ENCODE assay signal across 1 cellular context in the genomic region with DNA sequence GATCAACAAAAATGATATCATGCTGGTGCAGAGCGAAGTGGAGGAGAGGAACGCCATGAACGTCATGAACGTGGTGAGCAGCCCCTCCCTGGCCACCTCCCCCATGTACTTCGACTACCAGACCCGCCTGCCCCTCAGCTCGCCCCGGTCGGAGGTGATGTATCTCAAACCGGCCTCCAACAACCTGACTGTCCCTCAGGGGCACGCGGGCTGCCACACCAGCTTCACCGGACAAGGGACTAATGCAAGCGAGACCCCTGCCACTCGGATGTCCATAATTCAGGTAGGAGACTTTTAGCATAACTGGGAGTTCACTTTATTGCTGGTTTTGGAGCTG.
TF ChIP-seq lines count a peak whose summit lies in the region.

No MANE protein-coding gene starts in this region.

TF ChIP-seq in H1, 55 proteins besides CTCF, POLR2A, EP300 and RAD21:
- TF ChIP-seq, protein P1, sequence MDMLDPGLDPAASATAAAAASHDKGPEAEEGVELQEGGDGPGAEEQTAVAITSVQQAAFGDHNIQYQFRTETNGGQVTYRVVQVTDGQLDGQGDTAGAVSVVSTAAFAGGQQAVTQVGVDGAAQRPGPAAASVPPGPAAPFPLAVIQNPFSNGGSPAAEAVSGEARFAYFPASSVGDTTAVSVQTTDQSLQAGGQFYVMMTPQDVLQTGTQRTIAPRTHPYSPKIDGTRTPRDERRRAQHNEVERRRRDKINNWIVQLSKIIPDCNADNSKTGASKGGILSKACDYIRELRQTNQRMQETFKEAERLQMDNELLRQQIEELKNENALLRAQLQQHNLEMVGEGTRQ (IDR thresholded peaks at IDR 0.05; ENCODE audit: low read length), result no peak
- TF ChIP-seq BCL11A (IDR thresholded peaks at IDR 0.05; ENCODE audit: low read depth in 2 of 2, low read length in 2 of 2) (no peak), GTF2F1 (IDR thresholded peaks at IDR 0.05; ENCODE audit: borderline replicate concordance, low read depth, low read length) (no peak), TAF1 (IDR thresholded peaks at IDR 0.05; ENCODE audit: low read depth, low read length) (no peak), POU5F1 (IDR thresholded peaks at IDR 0.05; ENCODE audit: low read depth, low read length) (no peak), SP1 (IDR thresholded peaks at IDR 0.05; ENCODE audit: low read depth, low read length) (no peak), CREB1 (IDR thresholded peaks at IDR 0.05) (no peak), POLR2AphosphoS5 (IDR thresholded peaks at IDR 0.05; ENCODE audit: low read depth, low read length) (no peak), CEBPB (IDR thresholded peaks at IDR 0.05; ENCODE audit: low read depth, low read length) (no peak), ASH2L (IDR thresholded peaks at IDR 0.05; ENCODE audit: low read length) (no peak)
